In genomic region chr19:10861118-10861651, GRCh38 we compare ENCODE assay signal across 8 cellular contexts. TPM values are rescaled to one million over a fixed set of nuclear protein-coding genes. Genes with fewer than 3 reads are reported as not detected.
DNase-seq lines count a peak whose midpoint lies in the region; FAIRE-seq and TF ChIP-seq lines count a peak whose summit lies in the region.

No MANE protein-coding gene starts in this region.

- no peak for FAIRE-seq in frontal cortex (lab: Jason Lieb, UNC)

- no peaks in the 10 kb centered on the region for H3K27me3 Mint-ChIP-seq in progenitor cell of endocrine pancreas

- no peak overlapping the region for H3K27ac Mint-ChIP-seq in progenitor cell of endocrine pancreas

- DNase-seq in NCI-H82 (lab: John Stamatoyannopoulos, UW) = peak; percentile 51
- DNase-seq in NCI-H82 treated with DMSO at 0.1 percent for 48 hours (lab: John Stamatoyannopoulos, UW; ENCODE audit: unreplicated experiment) = no peak
- peak; percentile 92 for DNase-seq in OCI-M1 (lab: John Stamatoyannopoulos, UW)
- DNase-seq in cardiac fibroblast (ENCODE audit: low read depth in 2 of 2) = peak; percentile 37 to 50
- no peak for DNase-seq in progenitor cell of endocrine pancreas (ENCODE audit: low spot score, unreplicated experiment)
- no peak for DNase-seq in hippocampal formation (lab: John Stamatoyannopoulos, UW)
- no peak for DNase-seq in KG1 (lab: John Stamatoyannopoulos, UW)
- DNase-seq in frontal cortex (ENCODE audit: low spot score in 2 of 2) = no peak

- H3K9me3 Mint-ChIP-seq in progenitor cell of endocrine pancreas (ENCODE audit: low read depth) = no peaks in the 10 kb centered on the region

- H3K4me1 Mint-ChIP-seq in progenitor cell of endocrine pancreas (ENCODE audit: low read depth) = peaks cover 10% of the 10 kb centered on the region

- no peaks in the 10 kb centered on the region for H3K36me3 Mint-ChIP-seq in progenitor cell of endocrine pancreas (ENCODE audit: insufficient read depth)

- H3K4me3 ChIP-seq in cardiac fibroblast (replicated peaks in 1 of 2; ENCODE audit: low read depth in 2 of 2, low read length in 2 of 2) = no peak overlapping the region

- H3K4me3 Mint-ChIP-seq in progenitor cell of endocrine pancreas (ENCODE audit: low read depth) = no peak overlapping the region

- TF ChIP-seq CTCF in cardiac fibroblast (IDR thresholded peaks at IDR 0.05; ENCODE audit: low read depth, low read length) = peak; percentile 63
- TF ChIP-seq CTCF in progenitor cell of endocrine pancreas (IDR thresholded peaks at IDR 0.05; ENCODE audit: unreplicated experiment) = peak; percentile 49

RNA-seq across cellular contexts. Expression of gene CARM1, which starts 10.2 kb away (rescaled TPM):
- total RNA-seq in progenitor cell of endocrine pancreas (77.6 and 86.0 TPM in 2 replicates), frontal cortex (18.8 TPM)

RNA-seq across cellular contexts. Expression of gene C19orf38, which starts 13.0 kb away (rescaled TPM):
- total RNA-seq in progenitor cell of endocrine pancreas (0.31 and 0.33 TPM in 2 replicates), frontal cortex (0.82 TPM)

RNA-seq across cellular contexts. Expression of gene TMED1, which starts 25.2 kb away (rescaled TPM):
- 32.6 and 39.3 TPM in 2 replicates for total RNA-seq in progenitor cell of endocrine pancreas
- total RNA-seq in frontal cortex = 11.8 TPM

Comparison
In these comparisons a context has a peak if more than half of its experiments do, and no peak if none do; other contexts are left out.
1. DNase-seq: peak in NCI-H82 (single experiment), OCI-M1 (single experiment) and cardiac fibroblast (2 of 2); none in NCI-H82 treated with DMSO at 0.1 percent for 48 hours (single experiment), progenitor cell of endocrine pancreas (single experiment), hippocampal formation (0 of 2), KG1 (single experiment) and frontal cortex (0 of 2).